Comparison of ENCODE assay signal across 1 cellular context in genomic region chr10:58516118-58516517, GRCh38.
TF ChIP-seq lines count a peak whose summit lies in the region.

No MANE protein-coding gene starts in this region.

TF ChIP-seq in A549, 52 proteins besides CTCF, POLR2A, EP300 and RAD21 (continued from another document):
- peak; percentile 82; the same call in 2 of the 3 replicates for TF ChIP-seq BCL3 (IDR thresholded peaks at IDR 0.05)
- TF ChIP-seq RFX5 (IDR thresholded peaks at IDR 0.05), result no peak
- TF ChIP-seq ZC3H11A (IDR thresholded peaks at IDR 0.05), result no peak
- TF ChIP-seq SREBF2 (IDR thresholded peaks at IDR 0.05), result no peak
- TF ChIP-seq EHF (CRISPR knock-in tag; IDR thresholded peaks at IDR 0.05), result no peak
- TF ChIP-seq JUNB (IDR thresholded peaks at IDR 0.05), result peak; percentile 89
- no peak for TF ChIP-seq HOXA7 (CRISPR knock-in tag; IDR thresholded peaks at IDR 0.05)
- no peak for TF ChIP-seq HES2 (IDR thresholded peaks at IDR 0.05)
- TF ChIP-seq MYC (IDR thresholded peaks at IDR 0.05; ENCODE audit: borderline replicate concordance, low read length), result no peak
- no peak for TF ChIP-seq CBX2 (IDR thresholded peaks at IDR 0.05; ENCODE audit: borderline replicate concordance, low read depth)
- TF ChIP-seq HDAC2 (IDR thresholded peaks at IDR 0.05), result no peak
- TF ChIP-seq ESRRA (IDR thresholded peaks at IDR 0.05; ENCODE audit: borderline replicate concordance, low read length), result no peak
- no peak for TF ChIP-seq HEYL (CRISPR knock-in tag; IDR thresholded peaks at IDR 0.05)
- no peak for TF ChIP-seq MAFK (IDR thresholded peaks at IDR 0.05; ENCODE audit: partially characterized antibody)
- no peak for TF ChIP-seq HOXB5 (CRISPR knock-in tag; IDR thresholded peaks at IDR 0.05)
- TF ChIP-seq POLR2AphosphoS2 (conservative IDR thresholded peaks at IDR 0.05; ENCODE audit: low read length), result no peak
- no peak for TF ChIP-seq KDM5A (IDR thresholded peaks at IDR 0.05)
- no peak for TF ChIP-seq PHF8 (IDR thresholded peaks at IDR 0.05; ENCODE audit: borderline replicate concordance, low read depth)
- no peak for TF ChIP-seq RNF2 (IDR thresholded peaks at IDR 0.05; ENCODE audit: borderline replicate concordance, low read depth)
- no peak for TF ChIP-seq MAZ (IDR thresholded peaks at IDR 0.05; ENCODE audit: borderline replicate concordance, low read depth, low read length)
- TF ChIP-seq RARB (CRISPR knock-in tag; IDR thresholded peaks at IDR 0.05), result no peak
- TF ChIP-seq JUN (IDR thresholded peaks at IDR 0.05), result peak; percentile 34 to 83; a peak in 3 of 5 replicates
- no peak for TF ChIP-seq CHD2 (IDR thresholded peaks at IDR 0.05; ENCODE audit: low read length, partially characterized antibody)
- no peak for TF ChIP-seq KDM1A (IDR thresholded peaks at IDR 0.05; ENCODE audit: low read depth)
